9 cellular contexts compared by ENCODE assay signal in genomic region chr20:561437-562231, GRCh38. TPM values are rescaled to one million over a fixed set of nuclear protein-coding genes. Genes with fewer than 3 reads are reported as not detected.
DNase-seq lines count a peak whose midpoint lies in the region; ATAC-seq and TF ChIP-seq lines count a peak whose summit lies in the region.
"Had no signal": no experiment of that assay in that cellular context is flagged by ENCODE, and none has a peak within 500 bp of the region (broad histone marks: within the 10 kb centered on the region; RNA-seq: fewer than 3 reads in every experiment).

No MANE protein-coding gene starts in this region.

- ATAC-seq in activated T-cell treated with anti-CD3 and anti-CD28 coated beads, Interleukin-2, amount 50 U/mL, for 72 hours (replicated peaks in 1 of 2) = peak; percentile 50 to 66
- ATAC-seq in HG02678 (IDR thresholded peaks at IDR 0.05; ENCODE audit: unreplicated experiment) = no peak
- no peak for ATAC-seq in HG03460 (IDR thresholded peaks at IDR 0.05; ENCODE audit: unreplicated experiment)

- DNase-seq in GM10248 (ENCODE audit: extremely low spot score) = peak; percentile 78
- DNase-seq in OCI-LY7 (ENCODE audit: low spot score) = peak; percentile 74
- peak; percentile 51 to 57 for DNase-seq in activated T-cell treated with anti-CD3 and anti-CD28 coated beads, Interleukin-2, amount 50 U/mL, for 72 hours
- DNase-seq in foreskin fibroblast = peak; percentile 43 to 82

- TF ChIP-seq RAD21 in Ishikawa (IDR thresholded peaks at IDR 0.05; ENCODE audit: low read depth) = peak; percentile 95

- no peak overlapping the region for H3K4me3 ChIP-seq in OCI-LY7 (ENCODE audit: low read depth, low read length, poor library complexity, severe bottlenecking)
- no peak overlapping the region for H3K4me3 ChIP-seq in foreskin fibroblast (ENCODE audit: low read depth in 1 of 2, low read length in 2 of 2)
- H3K4me3 ChIP-seq in neutrophil (ENCODE audit: low read depth in 1 of 2, low read length in 1 of 2) = no peak overlapping the region

- no peaks in the 10 kb centered on the region for H3K36me3 Mint-ChIP-seq in activated T-cell treated with anti-CD3 and anti-CD28 coated beads, Interleukin-2, amount 50 U/mL, for 72 hours (ENCODE audit: insufficient read depth in 2 of 2)

- H3K27me3 Mint-ChIP-seq in activated T-cell treated with anti-CD3 and anti-CD28 coated beads, Interleukin-2, amount 50 U/mL, for 72 hours (ENCODE audit: low read depth) = peaks cover 11% of the 10 kb centered on the region

- no peak overlapping the region for H3K4me3 Mint-ChIP-seq in activated T-cell treated with anti-CD3 and anti-CD28 coated beads, Interleukin-2, amount 50 U/mL, for 72 hours
- H3K4me3 Mint-ChIP-seq: dendritic cell treated with granulocyte-macrophage colony-stimulating factor and Interleukin-4, amounts not matched to agents 40 ng/mL and 50 ng/mL, for 4 days had no signal

- H3K79me2 ChIP-seq in OCI-LY7 (ENCODE audit: insufficient read depth, low read depth, low read length) = no peaks in the 10 kb centered on the region

- no peak overlapping the region for H2AFZ ChIP-seq in OCI-LY7 (ENCODE audit: low read length)

- H3K4me2 ChIP-seq in OCI-LY7 (ENCODE audit: low read length) = no peak overlapping the region

- H3K9me3 Mint-ChIP-seq in activated T-cell treated with anti-CD3 and anti-CD28 coated beads, Interleukin-2, amount 50 U/mL, for 72 hours = no peaks in the 10 kb centered on the region
- H3K9me3 Mint-ChIP-seq: dendritic cell treated with granulocyte-macrophage colony-stimulating factor and Interleukin-4, amounts not matched to agents 40 ng/mL and 50 ng/mL, for 4 days had no signal

- peaks cover 37% of the 10 kb centered on the region for H3K27me3 ChIP-seq in neutrophil

- H3K27ac Mint-ChIP-seq in activated T-cell treated with anti-CD3 and anti-CD28 coated beads, Interleukin-2, amount 50 U/mL, for 72 hours = no peak overlapping the region
- H3K27ac Mint-ChIP-seq: dendritic cell treated with granulocyte-macrophage colony-stimulating factor and Interleukin-4, amounts not matched to agents 40 ng/mL and 50 ng/mL, for 4 days had no signal

- no peaks in the 10 kb centered on the region for H3K9me2 ChIP-seq in OCI-LY7 (ENCODE audit: insufficient read depth, low read length)

- H4K20me1 ChIP-seq in OCI-LY7 (ENCODE audit: insufficient read depth, low read length) = no peaks in the 10 kb centered on the region

- intact Hi-C loops in OCI-LY7 (cut with micrococcal nuclease; ENCODE audit: unreplicated experiment) = loop anchor here (1.0 to 5.0 kb wide), 3 partner anchors 84 to 178 kb away; no protein-coding TSS in a partner anchor

- no peak for TF ChIP-seq EP300 in Ishikawa (IDR thresholded peaks at IDR 0.05; ENCODE audit: borderline replicate concordance)

- H3K9me3 ChIP-seq in OCI-LY7 (ENCODE audit: low read length) (no peaks in the 10 kb centered on the region), neutrophil (no peaks in the 10 kb centered on the region)

- TF ChIP-seq CTCF in GM10248 (IDR thresholded peaks at IDR 0.05; ENCODE audit: control extremely low read depth, extremely low read depth, low read depth, missing control alignments) (peak; percentile 91), OCI-LY7 (conservative IDR thresholded peaks at IDR 0.05; ENCODE audit: low read length) (peak; percentile 95), foreskin fibroblast (IDR thresholded peaks at IDR 0.05; ENCODE audit: low read depth, low read length) (peak; percentile 92), neutrophil (IDR thresholded peaks at IDR 0.05) (peak; percentile 44)

- H3K36me3 ChIP-seq in OCI-LY7 (ENCODE audit: insufficient read depth, low read length) = no peaks in the 10 kb centered on the region
- no peaks in the 10 kb centered on the region for H3K36me3 ChIP-seq in neutrophil

- H3K4me1 ChIP-seq in OCI-LY7 (ENCODE audit: insufficient read depth, low read length, poor library complexity, severe bottlenecking) (peaks cover 3% of the 10 kb centered on the region), neutrophil (ENCODE audit: control insufficient read depth in 1 of 2, insufficient read depth in 1 of 2, low read depth in 1 of 2, low read length in 1 of 2) (no peaks in the 10 kb centered on the region)

- no TSS peak for BruUV-seq in OCI-LY7 (replicated peaks; lab: Mats Ljungman, UMichigan)

- CTCF ChIA-PET in GM10248 (lab: Yijun Ruan, JAX) (interaction anchor here (0.7 to 7.7 kb wide), 32 partner anchors 9 to 214 kb away, joined by 3 to 138 read pairs (median 5); partner anchors contain the start of gene CSNK2A1), OCI-LY7 (lab: Charles Lee; ENCODE audit: unreplicated experiment) (interaction anchor here (0.6 to 1.9 kb wide), 2 partner anchors 79 to 84 kb away, joined by 3 to 6 read pairs; no protein-coding TSS in a partner anchor)

- no peaks in the 10 kb centered on the region for H3K4me1 Mint-ChIP-seq in activated T-cell treated with anti-CD3 and anti-CD28 coated beads, Interleukin-2, amount 50 U/mL, for 72 hours (ENCODE audit: low read depth)

- POLR2A ChIA-PET in GM10248 (lab: Yijun Ruan, JAX) (no interaction called here), OCI-LY7 (lab: Charles Lee) (interaction anchor here (0.9 kb wide), 1 partner anchor 22 kb away, joined by 3 read pairs; no protein-coding TSS in a partner anchor)

- H3K27ac ChIP-seq in OCI-LY7 (ENCODE audit: low read depth, low read length, poor library complexity, severe bottlenecking) = no peak overlapping the region
- no peak overlapping the region for H3K27ac ChIP-seq in neutrophil

TF ChIP-seq in Ishikawa, 13 proteins besides CTCF, POLR2A, EP300 and RAD21:
- no peak for TF ChIP-seq TCF12 (IDR thresholded peaks at IDR 0.05; ENCODE audit: low read depth)
- TF ChIP-seq TAF1 (IDR thresholded peaks at IDR 0.05; ENCODE audit: low read depth) = no peak
- TF ChIP-seq FOXM1 (IDR thresholded peaks at IDR 0.05; ENCODE audit: borderline replicate concordance, low read depth) = no peak
- no peak for TF ChIP-seq YY1 (IDR thresholded peaks at IDR 0.05; ENCODE audit: low read depth)
- no peak for TF ChIP-seq NFIC (IDR thresholded peaks at IDR 0.05)
- TF ChIP-seq EGR1 (IDR thresholded peaks at IDR 0.05) = no peak
- no peak for TF ChIP-seq TEAD4 (IDR thresholded peaks at IDR 0.05)
- no peak for TF ChIP-seq MAX (IDR thresholded peaks at IDR 0.05)
- TF ChIP-seq REST (IDR thresholded peaks at IDR 0.05; ENCODE audit: low read depth) = no peak
- no peak for TF ChIP-seq CEBPB (IDR thresholded peaks at IDR 0.05)
- TF ChIP-seq ZBTB7A (IDR thresholded peaks at IDR 0.05; ENCODE audit: low read depth) = no peak

RNA-seq across cellular contexts. Expression of gene CSNK2A1, which starts 18.0 kb away (rescaled TPM):
- 69.8 and 90.8 TPM in 2 replicates for total RNA-seq in OCI-LY7 (2014; rRNA removed; shearing (Covaris generic))
- total RNA-seq in OCI-LY7 (2022) = 164 and 174 TPM in 2 replicates
- total RNA-seq in activated T-cell treated with anti-CD3 and anti-CD28 coated beads, Interleukin-2, amount 50 U/mL, for 72 hours = 100 to 1,000 TPM; 168 to 184 TPM

RNA-seq across cellular contexts. Expression of gene TCF15, which starts 48.5 kb away (rescaled TPM):
- total RNA-seq in OCI-LY7 (2014; rRNA removed; shearing (Covaris generic)) = not detected in 2 replicates
- total RNA-seq in OCI-LY7 (2022) = not detected in 2 replicates
- not detected for total RNA-seq in activated T-cell treated with anti-CD3 and anti-CD28 coated beads, Interleukin-2, amount 50 U/mL, for 72 hours

Comparison
In these comparisons a context has a peak if more than half of its experiments do, and no peak if none do; other contexts are left out.
1. CTCF ChIP-seq: peak in every context shown above with its lines; median percentile 95 in OCI-LY7; 92 in foreskin fibroblast; 91 in GM10248; 44 in neutrophil.
2. ATAC-seq: peak in activated T-cell treated with anti-CD3 and anti-CD28 coated beads, Interleukin-2, amount 50 U/mL, for 72 hours (2 of 2); none in HG02678 (single experiment) and HG03460 (single experiment).
3. Peak in every context shown above with its lines, with median percentiles within 50 percentile points of each other: DNase-seq.